ENCODE assay signal across 22 cellular contexts in genomic region chr11:2449548-2450320, GRCh38. TPM values are rescaled to one million over a fixed set of nuclear protein-coding genes. Genes with fewer than 3 reads are reported as not detected.
"Had no signal": no experiment of that assay in that cellular context is flagged by ENCODE, and none has a peak within 500 bp of the region (broad histone marks: within the 10 kb centered on the region; RNA-seq: fewer than 3 reads in every experiment).

No MANE protein-coding gene starts in this region.

- H3K4me3 Mint-ChIP-seq: activated T-cell treated with anti-CD3 and anti-CD28 coated beads, Interleukin-2, amount 50 U/mL, for 72 hours; endodermal cell; nephron had no signal

- H3K27ac ChIP-seq: colonic mucosa, epithelial cell of prostate, transverse colon had no signal

- ATAC-seq: activated T-cell treated with anti-CD3 and anti-CD28 coated beads, Interleukin-2, amount 50 U/mL, for 72 hours; stimulated activated naive CD8-positive, alpha-beta T cell treated with anti-CD3 and anti-CD28 coated beads, Interleukin-15, Interleukin-2, amounts not matched to agents 100 U/mL and 50 U/mL, for 24 hours had no signal

- H3K36me3 ChIP-seq: colonic mucosa, transverse colon had no signal

- H3K9me3 Mint-ChIP-seq: activated T-cell treated with anti-CD3 and anti-CD28 coated beads, Interleukin-2, amount 50 U/mL, for 72 hours; endodermal cell; nephron had no signal

- H3K9me3 ChIP-seq: colonic mucosa, transverse colon had no signal

- H3K4me3 ChIP-seq: colonic mucosa, transverse colon had no signal

- H3K27ac Mint-ChIP-seq: activated T-cell treated with anti-CD3 and anti-CD28 coated beads, Interleukin-2, amount 50 U/mL, for 72 hours; endodermal cell; nephron had no signal

- DNase-seq: activated CD4-positive, alpha-beta T cell treated with anti-CD3 and anti-CD28 coated beads, Interleukin-2, amount 50 U/mL, for 1 hour; activated effector memory CD4-positive, alpha-beta T cell treated with anti-CD3 and anti-CD28 coated beads, Interleukin-2, amount 50 U/mL, for 16 hours; activated naive CD4-positive, alpha-beta T cell treated with anti-CD3 and anti-CD28 coated beads, Interleukin-2, amount 50 U/mL, for 16 hours; activated T-cell treated with anti-CD3 and anti-CD28 coated beads, Interleukin-2, amount 50 U/mL, for 72 hours; amniotic stem cell; central memory CD4-positive, alpha-beta T cell; colonic mucosa; endodermal cell; foreskin fibroblast; hippocampal formation; nucleus accumbens; stimulated activated naive CD8-positive, alpha-beta T cell treated with anti-CD3 and anti-CD28 coated beads, Interleukin-15, Interleukin-2, amounts not matched to agents 100 U/mL and 50 U/mL, for 24 hours; substantia nigra; T-helper 1 cell; T1000; transverse colon had no signal

- H3K4me1 Mint-ChIP-seq: endodermal cell had no signal

- H3K27me3 ChIP-seq: colonic mucosa had no signal

RNA-seq across cellular contexts. Expression of gene KCNQ1, which starts 4.9 kb away (rescaled TPM):
- polyA plus RNA-seq: keratinocyte had no signal

RNA-seq across cellular contexts. Expression of gene TRPM5, which starts 5.4 kb away (rescaled TPM):
- total RNA-seq: glomerular endothelial cell, mesenteric fat pad had no signal
- polyA plus RNA-seq: keratinocyte, liver had no signal
